9 cellular contexts compared by ENCODE assay signal in the genomic region with DNA sequence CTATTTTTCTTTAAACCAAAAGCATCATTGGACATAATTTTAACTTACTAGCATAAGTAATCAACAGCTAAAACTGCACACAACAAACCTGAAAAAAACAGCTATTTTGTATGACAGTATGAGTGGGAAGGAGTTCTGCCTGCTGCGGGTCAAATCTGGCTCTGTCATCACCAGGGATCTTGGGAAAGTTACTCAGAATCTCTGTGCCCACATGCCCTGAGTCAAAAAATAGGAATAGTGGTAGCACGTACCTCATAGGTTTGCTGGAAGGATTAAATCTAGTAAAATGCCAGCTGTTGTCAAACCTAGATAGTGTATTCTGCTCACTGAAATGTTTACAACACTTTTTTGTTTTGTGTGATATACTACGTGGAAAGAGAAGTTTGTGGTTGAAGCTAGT. TPM values are rescaled to one million over a fixed set of nuclear protein-coding genes. Genes with fewer than 3 reads are reported as not detected.
DNase-seq lines count a peak whose midpoint lies in the region; ATAC-seq and TF ChIP-seq lines count a peak whose summit lies in the region.
"Had no signal": no experiment of that assay in that cellular context is flagged by ENCODE, and none has a peak within 500 bp of the region (broad histone marks: within the 10 kb centered on the region; RNA-seq: fewer than 3 reads in every experiment).

No MANE protein-coding gene starts in this region.

- H3K4me3 Mint-ChIP-seq in dendritic cell treated with granulocyte-macrophage colony-stimulating factor and Interleukin-4, amounts not matched to agents 40 ng/mL and 50 ng/mL, for 4 days = peak overlapping the region; percentile 99
- H3K4me3 Mint-ChIP-seq in naive thymus-derived CD4-positive, alpha-beta T cell = peak overlapping the region; percentile 88 to 99 (median 96)

- H3K4me1 Mint-ChIP-seq in dendritic cell treated with granulocyte-macrophage colony-stimulating factor and Interleukin-4, amounts not matched to agents 40 ng/mL and 50 ng/mL, for 4 days (ENCODE audit: low read depth) = peaks cover 24% of the 10 kb centered on the region
- peaks cover 28 to 70% (median 55%) of the 10 kb centered on the region in 7 donors for H3K4me1 Mint-ChIP-seq in naive thymus-derived CD4-positive, alpha-beta T cell

- H3K4me3 ChIP-seq in BE2C (ENCODE audit: low read depth, low read length) (peak overlapping the region; percentile 91), MM.1S (ENCODE audit: low read length) (peak overlapping the region; percentile 87)
- peak overlapping the region; percentile 87 for H3K4me3 ChIP-seq in naive thymus-derived CD4-positive, alpha-beta T cell (ENCODE audit: low read length)

- peak overlapping the region; percentile 79 for H3K27ac ChIP-seq in MM.1S (ENCODE audit: low read length)
- peak overlapping the region; percentile 96 for H3K27ac ChIP-seq in naive thymus-derived CD4-positive, alpha-beta T cell (ENCODE audit: low read depth, low read length)

- H3K4me1 ChIP-seq in BE2C (no peaks in the 10 kb centered on the region), MM.1S (ENCODE audit: low read length) (0 out of 2 replicates have a peak, but pooled peaks cover 4% of the 10 kb centered on the region)
- peaks cover 12 to 19% of the 10 kb centered on the region in 2 donors for H3K4me1 ChIP-seq in naive thymus-derived CD4-positive, alpha-beta T cell (ENCODE audit: control insufficient read depth in 2 of 2, insufficient read depth in 2 of 2, low read length in 2 of 2)

- CTCF ChIA-PET in naive thymus-derived CD4-positive, alpha-beta T cell (lab: Charles Lee) = interaction anchor here (1.5 to 2.6 kb wide), 3 partner anchors 9 to 107 kb away, joined by 3 to 7 read pairs (median 7); a partner anchor contains a TSS

- no peaks in the 10 kb centered on the region for H3K9me2 ChIP-seq in MM.1S (replicated peaks; ENCODE audit: insufficient read depth, low read length)

- H3K27ac Mint-ChIP-seq in dendritic cell treated with granulocyte-macrophage colony-stimulating factor and Interleukin-4, amounts not matched to agents 40 ng/mL and 50 ng/mL, for 4 days = peak overlapping the region; percentile 99
- H3K27ac Mint-ChIP-seq in naive thymus-derived CD4-positive, alpha-beta T cell = peak overlapping the region; percentile 96 to 99 (median 99)

- DNase-seq in BE2C (no peak), MM.1S (no peak)
- no peak for DNase-seq in naive thymus-derived CD4-positive, alpha-beta T cell
- DNase-seq in stimulated activated CD4-positive, alpha-beta T cell treated with anti-CD3 and anti-CD28 coated beads, Interleukin-4, amount 100 ng/mL, for 1 hour = no peak
- no peak for DNase-seq in activated CD4-positive, CD25-positive, alpha-beta regulatory T cell treated with anti-CD3 and anti-CD28 coated beads, Interleukin-2, amount 50 U/mL, for 72 hours

- TF ChIP-seq CTCF in BE2C (IDR thresholded peaks at IDR 0.05; ENCODE audit: low read depth, low read length) = no peak
- no peak for TF ChIP-seq CTCF in MM.1S (IDR thresholded peaks at IDR 0.05; ENCODE audit: low read length)

- peak overlapping the region; percentile 82 for H3K4me2 ChIP-seq in MM.1S (ENCODE audit: low read depth, low read length)

- POLR2A ChIA-PET in naive thymus-derived CD4-positive, alpha-beta T cell (lab: Charles Lee) = interaction anchor here (0.6 to 10.5 kb wide), 18 partner anchors 8 to 1231 kb away, joined by 3 to 170 read pairs (median 6); a partner anchor contains a TSS

- H3K9ac ChIP-seq in MM.1S (ENCODE audit: low read length) = peak overlapping the region; percentile 82

- no peaks in the 10 kb centered on the region for H3K9me3 Mint-ChIP-seq in dendritic cell treated with granulocyte-macrophage colony-stimulating factor and Interleukin-4, amounts not matched to agents 40 ng/mL and 50 ng/mL, for 4 days
- no peaks in the 10 kb centered on the region for H3K9me3 Mint-ChIP-seq in naive thymus-derived CD4-positive, alpha-beta T cell

- peaks cover 8% of the 10 kb centered on the region; the same call in 1 of the 2 replicates for H3F3A ChIP-seq in MM.1S (ENCODE audit: insufficient read depth, low read length)

- peaks cover 42% of the 10 kb centered on the region for H3K36me3 Mint-ChIP-seq in dendritic cell treated with granulocyte-macrophage colony-stimulating factor and Interleukin-4, amounts not matched to agents 40 ng/mL and 50 ng/mL, for 4 days (ENCODE audit: low read depth)
- peaks cover 0 to 24% (median 13%) of the 10 kb centered on the region in 5 donors for H3K36me3 Mint-ChIP-seq in naive thymus-derived CD4-positive, alpha-beta T cell

- no peaks in the 10 kb centered on the region for H4K20me1 ChIP-seq in MM.1S (ENCODE audit: insufficient read depth, low read length)

- H2AFZ ChIP-seq in MM.1S (ENCODE audit: low read length) = peak overlapping the region; percentile 77

- intact Hi-C loops in dendritic cell treated with granulocyte-macrophage colony-stimulating factor and Interleukin-4, amounts not matched to agents 40 ng/mL and 50 ng/mL, for 4 days (cut with micrococcal nuclease) = loop anchor here (2.0 to 5.0 kb wide), 2 partner anchors 34 to 1121 kb away; a partner anchor contains a TSS
- intact Hi-C loops in naive thymus-derived CD4-positive, alpha-beta T cell (cut with micrococcal nuclease) = loop anchor here (2.0 to 10.0 kb wide), 10 partner anchors 14 to 1668 kb away; a partner anchor contains a TSS

- no peaks in the 10 kb centered on the region for H3K27me3 ChIP-seq in BE2C
- no peaks in the 10 kb centered on the region for H3K27me3 ChIP-seq in MM.1S (replicated peaks; ENCODE audit: insufficient read depth, low read length)
- H3K27me3 ChIP-seq in naive thymus-derived CD4-positive, alpha-beta T cell (ENCODE audit: control insufficient read depth in 2 of 2, insufficient read depth in 2 of 2, low read length in 2 of 2) = peaks cover 0 to 3% of the 10 kb centered on the region in 2 donors

- no peaks in the 10 kb centered on the region for H3K27me3 Mint-ChIP-seq in dendritic cell treated with granulocyte-macrophage colony-stimulating factor and Interleukin-4, amounts not matched to agents 40 ng/mL and 50 ng/mL, for 4 days
- peaks cover 0 to 4% (median 0%) of the 10 kb centered on the region in 5 donors for H3K27me3 Mint-ChIP-seq in naive thymus-derived CD4-positive, alpha-beta T cell

- H3K79me2 ChIP-seq in MM.1S (ENCODE audit: low read length) = peaks cover 16% of the 10 kb centered on the region; the same call in 1 of the 2 replicates

- no peaks in the 10 kb centered on the region for H3K9me3 ChIP-seq in BE2C
- no peaks in the 10 kb centered on the region for H3K9me3 ChIP-seq in MM.1S (replicated peaks; ENCODE audit: insufficient read depth, low read length)
- H3K9me3 ChIP-seq in naive thymus-derived CD4-positive, alpha-beta T cell (ENCODE audit: control insufficient read depth in 2 of 3, low read length in 3 of 3) = no peaks in the 10 kb centered on the region

- H3K36me3 ChIP-seq in BE2C = peaks cover 9% of the 10 kb centered on the region
- H3K36me3 ChIP-seq in MM.1S (replicated peaks; ENCODE audit: insufficient read depth, low read length) = no peaks in the 10 kb centered on the region
- peaks cover 0 to 8% (median 6%) of the 10 kb centered on the region in 3 experiments for H3K36me3 ChIP-seq in naive thymus-derived CD4-positive, alpha-beta T cell (ENCODE audit: control insufficient read depth in 2 of 3, insufficient read depth in 3 of 3, low read length in 3 of 3)

- no peak for ATAC-seq in naive thymus-derived CD4-positive, alpha-beta T cell
- ATAC-seq in HG02870 (IDR thresholded peaks at IDR 0.05; ENCODE audit: unreplicated experiment) (no peak), GM18520 (IDR thresholded peaks at IDR 0.05; ENCODE audit: unreplicated experiment) (no peak)

RNA-seq across cellular contexts. Expression of a gene that starts 1.1 kb away (rescaled TPM):
- polyA plus RNA-seq in BE2C (2012; ENCODE audit: insufficient read depth, insufficient read length, low read depth) = 16.9 TPM
- 10 to 100 TPM; 18.9 to 45.3 (median 27.7) TPM for total RNA-seq in naive thymus-derived CD4-positive, alpha-beta T cell
- polyA plus RNA-seq in naive thymus-derived CD4-positive, alpha-beta T cell = 10 to 100 TPM; 27.5 to 36.5 TPM

RNA-seq across cellular contexts. Expression of a gene that starts 33.9 kb away (rescaled TPM):
- polyA plus RNA-seq in BE2C (2012; ENCODE audit: insufficient read depth, insufficient read length, low read depth) = 14.3 TPM
- total RNA-seq in naive thymus-derived CD4-positive, alpha-beta T cell = 10 to 100 TPM; 44.2 to 94.2 (median 70.8) TPM
- 10 to 100 TPM; 42.0 to 57.0 TPM for polyA plus RNA-seq in naive thymus-derived CD4-positive, alpha-beta T cell

RNA-seq across cellular contexts. Expression of a gene that starts 44.7 kb away (rescaled TPM):
- not detected for polyA plus RNA-seq in BE2C (2012; ENCODE audit: insufficient read depth, insufficient read length, low read depth)
- not detected for total RNA-seq in naive thymus-derived CD4-positive, alpha-beta T cell
- polyA plus RNA-seq in naive thymus-derived CD4-positive, alpha-beta T cell = not detected
- total RNA-seq: glomerular endothelial cell had no signal
